Comparison of ENCODE assay signal across 7 cellular contexts in genomic region chr16:87505834-87506233, GRCh38.
"Had no signal": no experiment of that assay in that cellular context is flagged by ENCODE, and none has a peak within 500 bp of the region (broad histone marks: within the 10 kb centered on the region; RNA-seq: fewer than 3 reads in every experiment).

No MANE protein-coding gene starts in this region.

- H3K36me3 ChIP-seq: HAP-1 had no signal

- H3K4me1 ChIP-seq: HAP-1 had no signal

- H2AFZ ChIP-seq: GM23338 had no signal

- H3K4me2 ChIP-seq: GM23338 had no signal

- H3K4me3 ChIP-seq: GM23338, HAP-1 had no signal

- FAIRE-seq: HTR-8/SVneo had no signal

- ATAC-seq: GM23338, HCT116 had no signal

- DNase-seq: H7, HFFc6, KG1 had no signal

- H3K9me3 ChIP-seq: HAP-1 had no signal
